Comparison of ENCODE assay signal across 14 cellular contexts in genomic region chr10:80870282-80870681, GRCh38.
A peak's percentile ranks its signal among the peaks of the same experiment; 100 is the strongest.
DNase-seq lines count a peak whose midpoint lies in the region; ATAC-seq and TF ChIP-seq lines count a peak whose summit lies in the region.
"Had no signal": no experiment of that assay in that cellular context is flagged by ENCODE, and none has a peak within 500 bp of the region (broad histone marks: within the 10 kb centered on the region; RNA-seq: fewer than 3 reads in every experiment).

No MANE protein-coding gene starts in this region.

- H3K9me3 ChIP-seq in MM.1S (replicated peaks; ENCODE audit: insufficient read depth, low read length) (no peaks in the 10 kb centered on the region; the same call in 1 of the 2 replicates), sigmoid colon (peaks cover 0 to 2% (median 0%) of the 10 kb centered on the region in 4 donors)
- H3K9me3 ChIP-seq: testis had no signal

- H3K27me3 ChIP-seq in MM.1S (replicated peaks; ENCODE audit: insufficient read depth, low read length) (no peaks in the 10 kb centered on the region), sigmoid colon (peaks cover 0 to 4% (median 0%) of the 10 kb centered on the region in 3 donors)
- H3K27me3 ChIP-seq: testis had no signal

- DNase-seq in MM.1S (peak; percentile 43), sigmoid colon (no peak), HT-29 (ENCODE audit: low spot score) (no peak), NCI-H345 treated with DMSO at 0.1 percent for 48 hours (lab: John Stamatoyannopoulos, UW; ENCODE audit: unreplicated experiment) (no peak), DMS53 (lab: John Stamatoyannopoulos, UW) (no peak)
- DNase-seq: activated CD4-positive, alpha-beta T cell treated with anti-CD3 and anti-CD28 coated beads for 1 hour; CD4-positive, alpha-beta T cell; GOT3; mammary epithelial cell; NCI-H1930; testis had no signal

- intact Hi-C loops in sigmoid colon (cut with DNase I), result no loop called here

- peak overlapping the region; percentile 21; the same call in 1 of the 2 replicates for H3K4me2 ChIP-seq in MM.1S (ENCODE audit: low read depth, low read length)

- no peaks in the 10 kb centered on the region for H4K20me1 ChIP-seq in MM.1S (ENCODE audit: insufficient read depth, low read length)

- WGBS in sigmoid colon, 2 donors, result 69 to 87% methylated on average over 1 of the region's 1 CpG

- no peak overlapping the region for H2AFZ ChIP-seq in MM.1S (ENCODE audit: low read length)

- H3K9me2 ChIP-seq in MM.1S (replicated peaks; ENCODE audit: insufficient read depth, low read length), result no peaks in the 10 kb centered on the region

- H3K9ac ChIP-seq in MM.1S (ENCODE audit: low read length), result no peak overlapping the region

- no peaks in the 10 kb centered on the region for H3K36me3 ChIP-seq in MM.1S (replicated peaks; ENCODE audit: insufficient read depth, low read length)
- H3K36me3 ChIP-seq in sigmoid colon, result no peaks in the 10 kb centered on the region

- H3K4me3 ChIP-seq in MM.1S (ENCODE audit: low read length) (no peak overlapping the region), sigmoid colon (no peak overlapping the region)
- H3K4me3 ChIP-seq: testis had no signal

- no peaks in the 10 kb centered on the region for H3F3A ChIP-seq in MM.1S (ENCODE audit: insufficient read depth, low read length)

- no peak for TF ChIP-seq CTCF in MM.1S (IDR thresholded peaks at IDR 0.05; ENCODE audit: low read length)
- no peak for TF ChIP-seq CTCF in sigmoid colon (IDR thresholded peaks at IDR 0.05)

- TF ChIP-seq EP300 in sigmoid colon (IDR thresholded peaks at IDR 0.05), result no peak

- peak; percentile 75 for ATAC-seq in GM19025 (IDR thresholded peaks at IDR 0.05; ENCODE audit: low read depth, unreplicated experiment)
- peak; percentile 97 for ATAC-seq in GM21723 (IDR thresholded peaks at IDR 0.05; ENCODE audit: unreplicated experiment)
- ATAC-seq in HG03064 (IDR thresholded peaks at IDR 0.05; ENCODE audit: low read depth, unreplicated experiment), result peak; percentile 65

- H3K27ac ChIP-seq in MM.1S (ENCODE audit: low read length) (no peak overlapping the region), sigmoid colon (no peak overlapping the region)
- H3K27ac ChIP-seq: testis had no signal

- H3K79me2 ChIP-seq in MM.1S (ENCODE audit: low read length), result no peaks in the 10 kb centered on the region

- TF ChIP-seq POLR2A in sigmoid colon (IDR thresholded peaks at IDR 0.05), result no peak

- no peaks in the 10 kb centered on the region for H3K4me1 ChIP-seq in MM.1S (ENCODE audit: low read length)
- H3K4me1 ChIP-seq in sigmoid colon, result no peaks in the 10 kb centered on the region
- H3K4me1 ChIP-seq: testis had no signal
